ENCODE assay signal across 26 cellular contexts in the genomic region with DNA sequence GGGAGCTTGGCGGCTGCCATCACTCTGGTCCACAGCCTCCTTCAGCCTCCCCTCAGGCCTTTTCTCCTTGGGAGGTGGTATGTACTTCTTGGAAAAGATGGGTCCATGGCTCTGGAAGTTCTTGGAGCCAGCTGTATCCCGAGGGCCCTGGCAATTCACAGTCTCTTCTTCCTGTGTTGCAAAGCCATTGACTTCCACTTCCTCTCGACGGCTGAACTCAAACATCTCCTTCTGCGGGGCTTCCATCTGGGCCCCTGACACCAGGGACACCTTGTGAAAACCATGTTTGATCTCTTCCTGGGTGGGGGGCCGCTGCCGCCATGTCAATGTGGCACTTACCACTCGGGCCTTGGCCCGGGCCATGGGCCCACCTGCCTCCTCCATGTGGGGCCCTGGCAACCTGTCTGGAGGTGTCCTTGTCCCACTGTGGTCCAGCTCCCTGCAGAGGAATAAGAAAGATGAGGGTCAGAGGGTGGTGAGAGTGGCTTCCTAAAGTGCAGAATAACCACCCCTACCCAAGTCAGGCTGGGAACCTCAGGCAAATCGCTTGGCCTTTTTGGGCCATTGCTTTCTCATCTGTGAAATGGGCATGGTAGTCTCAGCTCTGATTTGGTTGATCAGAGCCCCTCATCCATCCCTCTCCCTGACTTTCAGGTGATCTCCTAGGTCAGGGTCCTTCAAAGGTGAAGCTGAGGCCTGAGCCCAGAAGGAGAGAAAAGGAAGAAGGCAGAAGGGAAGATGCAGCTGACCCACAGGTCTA. TPM values are rescaled to one million over a fixed set of nuclear protein-coding genes. Genes with fewer than 3 reads are reported as not detected.
"Had no signal": no experiment of that assay in that cellular context is flagged by ENCODE, and none has a peak within 500 bp of the region (broad histone marks: within the 10 kb centered on the region; RNA-seq: fewer than 3 reads in every experiment).

No MANE protein-coding gene starts in this region.

- FAIRE-seq: colon, pancreas had no signal

- H3K27ac Mint-ChIP-seq: dendritic cell treated with granulocyte-macrophage colony-stimulating factor and Interleukin-4, amounts not matched to agents 40 ng/mL and 50 ng/mL, for 4 days; effector memory CD8-positive, alpha-beta T cell; progenitor cell of endocrine pancreas had no signal

- DNase-seq: effector memory CD8-positive, alpha-beta T cell; mammary epithelial cell; mucosa of descending colon; naive thymus-derived CD8-positive, alpha-beta T cell; occipital lobe; pancreas; right cardiac atrium; stimulated activated CD4-positive, alpha-beta T cell treated with anti-CD3 and anti-CD28 coated beads, Interleukin-4, amount 100 ng/mL, for 1 hour; stimulated activated CD8-positive, alpha-beta memory T cell treated with anti-CD3 and anti-CD28 coated beads, Interleukin-4, amount 100 ng/mL, for 48 hours; stimulated activated naive CD8-positive, alpha-beta T cell treated with anti-CD3 and anti-CD28 coated beads, Interleukin-15, Interleukin-2, amounts not matched to agents 100 U/mL and 50 U/mL, for 24 hours; thyroid gland; uterus had no signal

- H3K36me3 ChIP-seq: esophagus muscularis mucosa, gastroesophageal sphincter, pancreas, thyroid gland, upper lobe of left lung, uterus had no signal

- H2AFZ ChIP-seq: hepatocyte had no signal

- H3K4me1 ChIP-seq: esophagus muscularis mucosa, gastroesophageal sphincter, pancreas, thyroid gland, upper lobe of left lung, uterus had no signal

- H3K9me3 ChIP-seq: esophagus muscularis mucosa, gastroesophageal sphincter, mucosa of descending colon, pancreas, suprapubic skin, thyroid gland, upper lobe of left lung, uterus had no signal

- H3K4me2 ChIP-seq: hepatocyte had no signal

- H3K79me2 ChIP-seq: hepatocyte had no signal

- H3K27ac ChIP-seq: epithelial cell of prostate, esophagus muscularis mucosa, gastroesophageal sphincter, hepatocyte, pancreas, suprapubic skin, thyroid gland, upper lobe of left lung, uterus had no signal

- H3K9me3 Mint-ChIP-seq: dendritic cell treated with granulocyte-macrophage colony-stimulating factor and Interleukin-4, amounts not matched to agents 40 ng/mL and 50 ng/mL, for 4 days; effector memory CD8-positive, alpha-beta T cell; naive thymus-derived CD8-positive, alpha-beta T cell; stimulated activated effector memory CD8-positive, alpha-beta T cell treated with anti-CD3 and anti-CD28 coated beads, Interleukin-12 subunit alpha, Interleukin-12 subunit beta, amount 100 ng/mL, for 72 hours had no signal

- H3K36me3 Mint-ChIP-seq: naive thymus-derived CD8-positive, alpha-beta T cell; stimulated activated effector memory CD8-positive, alpha-beta T cell treated with anti-CD3 and anti-CD28 coated beads, Interleukin-12 subunit alpha, Interleukin-12 subunit beta, amount 100 ng/mL, for 72 hours had no signal

- H3K27me3 ChIP-seq: hepatocyte, pancreas, suprapubic skin, thyroid gland, upper lobe of left lung, uterus had no signal

- H3K4me3 ChIP-seq: esophagus muscularis mucosa, gastroesophageal sphincter, hepatocyte, mucosa of descending colon, pancreas, suprapubic skin, thyroid gland, upper lobe of left lung, uterus had no signal

- H3K4me1 Mint-ChIP-seq: stimulated activated effector memory CD8-positive, alpha-beta T cell treated with anti-CD3 and anti-CD28 coated beads, Interleukin-12 subunit alpha, Interleukin-12 subunit beta, amount 100 ng/mL, for 72 hours had no signal

- H3K27me3 Mint-ChIP-seq: effector memory CD8-positive, alpha-beta T cell had no signal

- H3K4me3 Mint-ChIP-seq: dendritic cell treated with granulocyte-macrophage colony-stimulating factor and Interleukin-4, amounts not matched to agents 40 ng/mL and 50 ng/mL, for 4 days; effector memory CD8-positive, alpha-beta T cell; naive thymus-derived CD8-positive, alpha-beta T cell; stimulated activated effector memory CD8-positive, alpha-beta T cell treated with anti-CD3 and anti-CD28 coated beads, Interleukin-12 subunit alpha, Interleukin-12 subunit beta, amount 100 ng/mL, for 72 hours had no signal

- ATAC-seq: effector memory CD8-positive, alpha-beta T cell; gastroesophageal sphincter; mucosa of descending colon; naive thymus-derived CD8-positive, alpha-beta T cell; pancreas; right cardiac atrium; stimulated activated naive CD8-positive, alpha-beta T cell treated with anti-CD3 and anti-CD28 coated beads, Interleukin-15, Interleukin-2, amounts not matched to agents 100 U/mL and 50 U/mL, for 24 hours had no signal

RNA-seq across cellular contexts. Expression of a gene that starts 7.5 kb away (rescaled TPM):
- total RNA-seq: fibroblast of villous mesenchyme, right cardiac atrium, thyroid gland had no signal
- polyA plus RNA-seq: right cardiac atrium had no signal

RNA-seq across cellular contexts. Expression of a gene that starts 26.1 kb away (rescaled TPM):
- total RNA-seq: esophagus muscularis mucosa, fibroblast of villous mesenchyme, hepatocyte, kidney epithelial cell, lower leg skin, mammary epithelial cell, occipital lobe, progenitor cell of endocrine pancreas, suprapubic skin, uterus had no signal
- polyA plus RNA-seq: hepatocyte, mammary epithelial cell, neural cell, right cardiac atrium had no signal

RNA-seq across cellular contexts. Expression of a gene that starts 28.7 kb away (rescaled TPM):
- total RNA-seq: fibroblast of villous mesenchyme, kidney epithelial cell, mammary epithelial cell had no signal
- polyA plus RNA-seq: neural cell had no signal
